ENCODE assay signal across 2 cellular contexts in genomic region chr2:70750320-70750719, GRCh38.
TF ChIP-seq lines count a peak whose summit lies in the region.

No MANE protein-coding gene starts in this region.

TF ChIP-seq in HEK293, 187 proteins besides CTCF, POLR2A, EP300 and RAD21:
- peak; percentile 52; the same call in 1 of the 2 replicates for TF ChIP-seq ZBTB21 (tag by site-specific recombination; IDR thresholded peaks at IDR 0.05)
- TF ChIP-seq ZNF366 (tag by site-specific recombination; conservative IDR thresholded peaks at IDR 0.05), result peak; percentile 52
- TF ChIP-seq SALL2 (tag by site-specific recombination; IDR thresholded peaks at IDR 0.05; ENCODE audit: borderline replicate concordance), result no peak
- no peak for TF ChIP-seq ZNF768 (tag by site-specific recombination; IDR thresholded peaks at IDR 0.05)
- TF ChIP-seq ZNF777 (tag by site-specific recombination; IDR thresholded peaks at IDR 0.05; ENCODE audit: borderline replicate concordance), result no peak
- TF ChIP-seq PRDM10 (tag by site-specific recombination; IDR thresholded peaks at IDR 0.05), result 0 out of 2 replicates have a peak, but pooled peaks have one; percentile 26
- peak; percentile 25; the same call in 1 of the 2 replicates for TF ChIP-seq SP3 (tag by site-specific recombination; IDR thresholded peaks at IDR 0.05)
- no peak for TF ChIP-seq KLF10 (tag by site-specific recombination; IDR thresholded peaks at IDR 0.05)
- TF ChIP-seq ZNF792 (tag by site-specific recombination; IDR thresholded peaks at IDR 0.05), result no peak
- TF ChIP-seq ZNF311 (tag by site-specific recombination; IDR thresholded peaks at IDR 0.05; ENCODE audit: borderline replicate concordance), result no peak
- no peak for TF ChIP-seq ZNF169 (tag by site-specific recombination; IDR thresholded peaks at IDR 0.05)
- peak; percentile 77 for TF ChIP-seq ZNF629 (tag by site-specific recombination; IDR thresholded peaks at IDR 0.05)
- TF ChIP-seq ZNF747 (tag by site-specific recombination; IDR thresholded peaks at IDR 0.05), result no peak
TF ChIP-seq in HEK293: peak in this region for 5.

TF ChIP-seq in K562, 482 proteins besides CTCF, POLR2A, EP300 and RAD21:
- TF ChIP-seq E2F8 (IDR thresholded peaks at IDR 0.05; ENCODE audit: low read depth, partially characterized antibody) (no peak), FOSL1 (tag; conservative IDR thresholded peaks at IDR 0.05) (peak; percentile 54; the same call in 1 of the 2 replicates)
TF ChIP-seq in K562: peak in this region for 1.
